Comparison of ENCODE assay signal across 11 cellular contexts in the genomic region with DNA sequence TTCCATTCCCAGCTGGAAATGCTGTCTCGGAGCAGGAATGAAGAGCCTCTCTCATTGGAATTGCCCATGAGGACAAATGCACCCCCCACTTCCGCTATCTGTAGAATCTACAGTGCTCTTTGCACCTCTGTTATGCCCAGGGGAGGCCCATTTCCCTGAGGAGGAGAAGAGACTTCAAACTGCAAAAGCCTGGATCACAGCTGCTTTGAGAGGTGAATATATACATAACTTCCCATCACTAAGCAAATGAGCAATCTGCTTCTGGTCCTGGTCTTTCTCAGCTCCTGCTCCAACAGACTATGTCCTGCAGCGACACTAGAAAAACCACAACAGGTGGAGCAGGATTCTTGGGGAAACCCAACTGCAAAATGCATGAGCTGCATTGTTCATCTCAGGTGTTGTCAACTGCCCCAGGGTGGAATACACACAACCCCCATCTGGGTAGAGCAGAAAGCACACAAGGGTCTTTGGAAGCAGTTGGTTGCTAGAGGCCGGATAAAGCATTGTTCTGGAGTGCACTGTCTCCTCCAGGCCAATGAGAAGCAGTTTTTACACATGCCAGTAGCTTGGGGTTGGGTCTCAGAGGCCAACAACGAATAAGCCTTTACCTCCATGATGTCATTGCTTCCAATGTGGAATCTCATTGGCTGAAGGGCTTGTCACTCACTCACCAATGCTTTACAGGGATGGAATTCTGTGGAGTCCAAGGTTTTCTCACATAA.
DNase-seq lines count a peak whose midpoint lies in the region; ATAC-seq and TF ChIP-seq lines count a peak whose summit lies in the region.
"Had no signal": no experiment of that assay in that cellular context is flagged by ENCODE, and none has a peak within 500 bp of the region (broad histone marks: within the 10 kb centered on the region; RNA-seq: fewer than 3 reads in every experiment).

No MANE protein-coding gene starts in this region.

- H3K27ac Mint-ChIP-seq in progenitor cell of endocrine pancreas = peak overlapping the region; percentile 68

- DNase-seq in DMS53 (lab: John Stamatoyannopoulos, UW) (peak; percentile 62), DMS53 treated with DMSO at 0.1 percent for 48 hours (lab: John Stamatoyannopoulos, UW; ENCODE audit: unreplicated experiment) (no peak), NCI-H526 treated with DMSO at 0.1 percent for 48 hours (lab: John Stamatoyannopoulos, UW) (peak; percentile 47), erythroblast (lab: John Stamatoyannopoulos, UW) (peak; percentile 24 to 29), progenitor cell of endocrine pancreas (ENCODE audit: low spot score, unreplicated experiment) (peak; percentile 35), left lobe of liver (ENCODE audit: low spot score) (no peak)
- DNase-seq: gastrocnemius medialis; SHP77; stimulated activated naive CD4-positive, alpha-beta T cell treated with Interleukin-2 at 50 U/mL for 16 hours had no signal

- no peaks in the 10 kb centered on the region for H3K36me3 Mint-ChIP-seq in progenitor cell of endocrine pancreas (ENCODE audit: insufficient read depth)

- H3K4me3 Mint-ChIP-seq in progenitor cell of endocrine pancreas (ENCODE audit: low read depth) = no peak overlapping the region

- TF ChIP-seq CTCF in progenitor cell of endocrine pancreas (IDR thresholded peaks at IDR 0.05; ENCODE audit: unreplicated experiment) = no peak

- ATAC-seq in GM21447 (IDR thresholded peaks at IDR 0.05; ENCODE audit: unreplicated experiment) = no peak
- no peak for ATAC-seq in HG03439 (IDR thresholded peaks at IDR 0.05; ENCODE audit: unreplicated experiment)
- ATAC-seq in left lobe of liver = no peak
- ATAC-seq: gastrocnemius medialis had no signal

- H3K9me3 Mint-ChIP-seq in progenitor cell of endocrine pancreas (ENCODE audit: low read depth) = no peaks in the 10 kb centered on the region

- H3K4me1 Mint-ChIP-seq in progenitor cell of endocrine pancreas (ENCODE audit: low read depth) = peaks cover 24% of the 10 kb centered on the region

- H3K27me3 Mint-ChIP-seq in progenitor cell of endocrine pancreas = no peaks in the 10 kb centered on the region

- TF ChIP-seq POLR2A in erythroblast (IDR thresholded peaks at IDR 0.05; ENCODE audit: low read length) = no peak

Comparison
In these comparisons a context has a peak if more than half of its experiments do, and no peak if none do; other contexts are left out.
1. DNase-seq: peak in DMS53 (single experiment), NCI-H526 treated with DMSO at 0.1 percent for 48 hours (single experiment), erythroblast (2 of 2) and progenitor cell of endocrine pancreas (single experiment); none in DMS53 treated with DMSO at 0.1 percent for 48 hours (single experiment) and left lobe of liver (single experiment).